In the genomic region with DNA sequence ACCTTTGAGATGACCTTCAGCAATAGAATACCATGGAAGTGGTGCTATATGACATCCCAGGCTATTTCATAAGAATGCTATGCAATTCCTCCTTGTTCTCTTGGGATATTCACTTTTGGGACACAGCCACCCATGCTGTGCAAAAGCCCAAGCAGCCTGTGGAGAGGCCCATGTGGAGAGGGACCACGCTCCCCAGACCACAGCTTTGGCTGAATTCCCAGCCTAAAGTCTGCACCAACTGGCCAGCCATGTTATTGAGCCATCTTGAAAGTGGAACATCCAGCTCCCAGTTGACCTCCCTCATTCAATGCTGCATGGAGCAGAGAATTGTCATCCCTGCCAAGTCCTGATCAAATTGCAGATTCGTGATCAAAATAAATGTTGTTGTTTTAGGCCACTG, we compare ENCODE assay signal across 32 cellular contexts.
"Had no signal": no experiment of that assay in that cellular context is flagged by ENCODE, and none has a peak within 500 bp of the region (broad histone marks: within the 10 kb centered on the region; RNA-seq: fewer than 3 reads in every experiment).

No MANE protein-coding gene starts in this region.

- H3K4me1 ChIP-seq: ascending aorta had no signal

- H3K36me3 ChIP-seq: ascending aorta, cardiac muscle cell had no signal

- H3K27ac ChIP-seq: ascending aorta, cardiac muscle cell, VCaP had no signal

- FAIRE-seq: bronchial epithelial cell, TTC549 had no signal

- DNase-seq: activated B cell treated with CpG ODN at 0.5 μM for 24 hours; activated CD4-positive, alpha-beta memory T cell treated with anti-CD3 and anti-CD28 coated beads, Interleukin-2, amount 10 ng/mL, durations not matched to agents 7 days and 5 days; activated CD4-positive, alpha-beta T cell treated with anti-CD3 and anti-CD28 coated beads for 1 hour; activated CD4-positive, alpha-beta T cell treated with anti-CD3 and anti-CD28 coated beads for 36 hours; activated CD4-positive, alpha-beta T cell treated with anti-CD3 and anti-CD28 coated beads for 48 hours; activated CD4-positive, alpha-beta T cell treated with anti-CD3 and anti-CD28 coated beads, Interleukin-2, amount 10 ng/mL, durations not matched to agents 7 days and 5 days; activated CD4-positive, alpha-beta T cell treated with anti-CD3 and anti-CD28 coated beads, Interleukin-2, amount 50 U/mL, for 48 hours; activated CD8-positive, alpha-beta memory T cell treated with anti-CD3 and anti-CD28 coated beads for 24 hours; activated CD8-positive, alpha-beta memory T cell treated with anti-CD3 and anti-CD28 coated beads, Interleukin-2, amount 10 ng/mL, durations not matched to agents 7 days and 5 days; activated CD8-positive, alpha-beta memory T cell treated with anti-CD3 and anti-CD28 coated beads, Interleukin-2, amount 50 U/mL, for 48 hours; activated CD8-positive, alpha-beta T cell treated with anti-CD3 and anti-CD28 coated beads, Interleukin-2, amount 10 ng/mL, durations not matched to agents 7 days and 5 days; activated effector memory CD4-positive, alpha-beta T cell treated with Interleukin-2 at 50 U/mL for 16 hours; activated gamma-delta T cell; activated naive CD4-positive, alpha-beta T cell treated with anti-CD3 and anti-CD28 coated beads, Interleukin-2, amount 10 ng/mL, durations not matched to agents 7 days and 5 days; activated naive CD4-positive, alpha-beta T cell treated with Interleukin-2 at 50 U/mL for 16 hours; activated naive CD8-positive, alpha-beta T cell treated with anti-CD3 and anti-CD28 coated beads, Interleukin-2, amount 10 ng/mL, durations not matched to agents 7 days and 5 days; activated naive CD8-positive, alpha-beta T cell treated with anti-CD3 and anti-CD28 coated beads, Interleukin-2, amount 50 U/mL, for 24 hours; activated T-cell treated with anti-CD3 and anti-CD28 coated beads, Interleukin-2, amount 50 U/mL, for 24 hours; activated T-cell treated with anti-CD3 and anti-CD28 coated beads, Interleukin-2, amount 50 U/mL, for 48 hours; amygdala; anterior cingulate cortex; caudate nucleus; cerebellar nuclear complex; T-helper 1 cell; T-helper 2 cell; T-helper 9 cell had no signal

- H3K9me3 ChIP-seq: ascending aorta had no signal

- ATAC-seq: activated CD4-positive, alpha-beta T cell treated with anti-CD3 and anti-CD28 coated beads for 36 hours; activated CD4-positive, CD25-positive, alpha-beta regulatory T cell treated with anti-CD3 and anti-CD28 coated beads, Interleukin-2, amount 50 U/mL, for 24 hours; activated CD8-positive, alpha-beta memory T cell treated with anti-CD3 and anti-CD28 coated beads, Interleukin-2, amount 10 ng/mL, durations not matched to agents 7 days and 5 days; activated CD8-positive, alpha-beta T cell treated with anti-CD3 and anti-CD28 coated beads, Interleukin-2, amount 10 ng/mL, durations not matched to agents 7 days and 5 days; activated naive CD8-positive, alpha-beta T cell treated with anti-CD3 and anti-CD28 coated beads, Interleukin-2, amount 50 U/mL, for 24 hours had no signal

- H3K4me3 ChIP-seq: ascending aorta, cardiac muscle cell had no signal

- H3K27me3 ChIP-seq: ascending aorta, cardiac muscle cell had no signal
